Comparison of ENCODE assay signal across 8 cellular contexts in genomic region chr16:89994721-89995474, GRCh38. TPM values are rescaled to one million over a fixed set of nuclear protein-coding genes. Genes with fewer than 3 reads are reported as not detected.
A peak's percentile ranks its signal among the peaks of the same experiment; 100 is the strongest.
DNase-seq lines count a peak whose midpoint lies in the region; ATAC-seq, FAIRE-seq and TF ChIP-seq lines count a peak whose summit lies in the region.
"Not testable (repeated sequence)": the region's sequence is repeated elsewhere in the genome, so short reads cannot be mapped to it uniquely, and the experiment has no call there.

No MANE protein-coding gene starts in this region.

- H3K27ac ChIP-seq in BLaER1 treated with 17β-estradiol and CSF1 and Interleukin-3, amounts not matched to agents 10 nM and 100 nM: peak overlapping the region; percentile 46 to 94 (median 80); a peak in 21 of 22 replicates
- H3K27ac ChIP-seq in HUES6 (ENCODE audit: low read depth, low read length) (peak overlapping the region; percentile 93), GM12878 (ENCODE audit: control insufficient read depth, insufficient read depth) (peak overlapping the region; percentile 64)
- H3K27ac ChIP-seq in neural progenitor cell: not testable (repeated sequence)

- H3K4me1 ChIP-seq in BLaER1 treated with 17β-estradiol and CSF1 and Interleukin-3, amounts not matched to agents 10 nM and 100 nM; HUES6 (ENCODE audit: control insufficient read depth, insufficient read depth, low read length); GM12878 (ENCODE audit: control insufficient read depth, insufficient read depth, low read length); neural progenitor cell: not testable (repeated sequence)

- TF ChIP-seq RAD21 in GM12878 (IDR thresholded peaks at IDR 0.05; ENCODE audit: insufficient read depth, low read depth, low read length): not testable (repeated sequence)

- not testable (repeated sequence) for BruUV-seq in GM12878 (replicated peaks; lab: Mats Ljungman, UMichigan)

- WGBS in GM12878 (ENCODE audit: insufficient coverage, insufficient replicate concordance, low lambda C conversion rate, missing lambda C conversion rate): 17% methylated on average over 8 of the region's 8 CpGs

- not testable (repeated sequence) for H3K4me1 Mint-ChIP-seq in neural progenitor cell

- TF ChIP-seq CTCF in GM12878 (IDR thresholded peaks at IDR 0.05 in 2 of 3, conservative IDR thresholded peaks at IDR 0.05 in 1 of 3; ENCODE audit: control insufficient read depth in 2 of 3, extremely low read depth in 1 of 3, insufficient read depth in 1 of 3, low read depth in 3 of 3, low read length in 3 of 3); neural progenitor cell (IDR thresholded peaks at IDR 0.05): not testable (repeated sequence)

- ATAC-seq in GM12878: not testable (repeated sequence)

- H3K4me2 ChIP-seq in BLaER1 treated with 17β-estradiol and CSF1 and Interleukin-3, amounts not matched to agents 10 nM and 100 nM; GM12878 (ENCODE audit: control insufficient read depth, insufficient read depth); neural progenitor cell: not testable (repeated sequence)

- not testable (repeated sequence) for H3K79me2 ChIP-seq in GM12878 (ENCODE audit: control insufficient read depth, insufficient read depth, low read length); neural progenitor cell (ENCODE audit: low read depth)

- peak overlapping the region in 9 of 11 experiments; percentile 43 to 82 (median 53); a peak in 15 of 22 replicates for H3K9ac ChIP-seq in BLaER1 treated with 17β-estradiol and CSF1 and Interleukin-3, amounts not matched to agents 10 nM and 100 nM
- H3K9ac ChIP-seq in HUES6 (ENCODE audit: low read length): peak overlapping the region; percentile 83
- H3K9ac ChIP-seq in GM12878 (ENCODE audit: control insufficient read depth, insufficient read depth, low read length); neural progenitor cell: not testable (repeated sequence)

- in situ Hi-C loops in GM12878 (cut with MboI): not testable (repeated sequence)

- POLR2A ChIA-PET in GM12878 (lab: Charles Lee): not testable (repeated sequence)

- not testable (repeated sequence) for H2AFZ ChIP-seq in GM12878 (ENCODE audit: control insufficient read depth, low read depth, low read length); neural progenitor cell (replicated peaks)

- RAD21 ChIA-PET in GM12878 (lab: Charles Lee; ENCODE audit: unreplicated experiment): not testable (repeated sequence)

- H3K9me3 ChIP-seq in BLaER1 treated with 17β-estradiol and CSF1 and Interleukin-3, amounts not matched to agents 10 nM and 100 nM (replicated peaks in 1 of 11): peaks cover 6 to 51% (median 25%) of the 10 kb centered on the region in 11 experiments; a peak in 21 of 22 replicates
- H3K9me3 ChIP-seq in HUES6 (ENCODE audit: control insufficient read depth, insufficient read depth, low read depth, low read length) (peaks cover 38% of the 10 kb centered on the region), GM12878 (replicated peaks; ENCODE audit: control insufficient read depth, insufficient read depth, low read length) (peaks cover 21% of the 10 kb centered on the region)
- H3K9me3 ChIP-seq in neural progenitor cell (ENCODE audit: low read depth): not testable (repeated sequence)

- CTCF ChIA-PET in GM12878 (lab: Yijun Ruan, JAX): not testable (repeated sequence)

- SMC1A ChIA-PET in GM12878 (lab: Charles Lee; ENCODE audit: uncharacterized antibody, unreplicated experiment): not testable (repeated sequence)

- intact Hi-C loops in GM12878 (cut with micrococcal nuclease; ENCODE audit: unreplicated experiment): not testable (repeated sequence)

- H3F3A ChIP-seq in neural progenitor cell (ENCODE audit: low read depth): peaks cover 32% of the 10 kb centered on the region

- DNase-seq in OCI-M1 (lab: John Stamatoyannopoulos, UW): peak; percentile 88
- peak; percentile 39 to 40 for DNase-seq in activated CD4-positive, alpha-beta T cell treated with anti-CD3 and anti-CD28 coated beads, Interleukin-2, amount 50 U/mL, for 4 hours
- not testable (repeated sequence) for DNase-seq in GM12878 (ENCODE audit: low read depth, low spot score)
- DNase-seq in foreskin melanocyte: peak; percentile 57
- peak; percentile 48 for DNase-seq in neural progenitor cell (ENCODE audit: low spot score)
- DNase-seq in stimulated activated CD8-positive, alpha-beta memory T cell treated with anti-CD3 and anti-CD28 coated beads, Interleukin-4, amount 100 ng/mL, for 4 hours (ENCODE audit: low read depth in 2 of 2, low spot score in 1 of 2): peak; percentile 20 to 42

- not testable (repeated sequence) for H3K4me3 Mint-ChIP-seq in neural progenitor cell

- FAIRE-seq in GM12878 (lab: Jason Lieb, UNC): not testable (repeated sequence)

- peaks cover 18% of the 10 kb centered on the region for H3K27me3 Mint-ChIP-seq in neural progenitor cell (ENCODE audit: insufficient read depth, low read depth)

- H3K36me3 Mint-ChIP-seq in neural progenitor cell: peaks cover 50% of the 10 kb centered on the region

- H3K4me3 ChIP-seq in BLaER1 treated with 17β-estradiol and CSF1 and Interleukin-3, amounts not matched to agents 10 nM and 100 nM: peak overlapping the region in 2 of 10 experiments; percentile 35 to 38; a peak in 1 of 20 replicates
- H3K4me3 ChIP-seq in HUES6 (ENCODE audit: low read depth, low read length); GM12878; neural progenitor cell: not testable (repeated sequence)

- TF ChIP-seq POLR2A in GM12878 (IDR thresholded peaks at IDR 0.05; ENCODE audit: low read depth, low read length): not testable (repeated sequence)

- not testable (repeated sequence) for TF ChIP-seq EP300 in GM12878 (IDR thresholded peaks at IDR 0.05; ENCODE audit: borderline replicate concordance in 1 of 2, control insufficient read depth in 1 of 2, low read depth in 2 of 2, low read length in 2 of 2)

- peaks cover 62 to 99% (median 87%) of the 10 kb centered on the region in 11 experiments for H3K36me3 ChIP-seq in BLaER1 treated with 17β-estradiol and CSF1 and Interleukin-3, amounts not matched to agents 10 nM and 100 nM
- H3K36me3 ChIP-seq in HUES6 (ENCODE audit: control insufficient read depth, insufficient read depth, low read length): peaks cover 68% of the 10 kb centered on the region
- peaks cover 23 to 33% of the 10 kb centered on the region in 2 experiments for H3K36me3 ChIP-seq in GM12878 (ENCODE audit: control insufficient read depth in 2 of 2, insufficient read depth in 2 of 2, low read length in 1 of 2)
- not testable (repeated sequence) for H3K36me3 ChIP-seq in neural progenitor cell

- not testable (repeated sequence) for H3K27me3 ChIP-seq in BLaER1 treated with 17β-estradiol and CSF1 and Interleukin-3, amounts not matched to agents 10 nM and 100 nM; HUES6 (ENCODE audit: control insufficient read depth, insufficient read depth, low read length); GM12878 (replicated peaks in 1 of 2; ENCODE audit: control insufficient read depth in 2 of 2, insufficient read depth in 2 of 2, low read length in 1 of 2); neural progenitor cell

- peaks cover 0 to 51% (median 22%) of the 10 kb centered on the region in 11 experiments; a peak in 15 of 22 replicates for H4K20me1 ChIP-seq in BLaER1 treated with 17β-estradiol and CSF1 and Interleukin-3, amounts not matched to agents 10 nM and 100 nM
- H4K20me1 ChIP-seq in GM12878 (ENCODE audit: control insufficient read depth, insufficient read depth); neural progenitor cell (ENCODE audit: low read depth): not testable (repeated sequence)

- not testable (repeated sequence) for H3K9me3 Mint-ChIP-seq in neural progenitor cell

- not testable (repeated sequence) for H3K27ac Mint-ChIP-seq in neural progenitor cell

RNA-seq across cellular contexts. Expression of gene DBNDD1, which starts 24.4 kb away (rescaled TPM):
- 3.7 and 4.0 TPM in 2 replicates for total RNA-seq in GM12878 (2013; cell fraction: nucleolus; rRNA removed)
- total RNA-seq in GM12878 (2014; rRNA removed) (0.45 and 0.54 TPM in 2 replicates), GM12878 (2014; rRNA removed; fragmentation: Illumina TruSeq; extraction: Trizol) (0.63 and 0.92 TPM in 2 replicates), GM12878 (2021) (1.3 and 1.5 TPM in 2 replicates), neural progenitor cell (ENCODE audit: low replicate concordance) (5.2 and 19.4 TPM in 2 replicates)
- 2.5 TPM for polyA plus RNA-seq in GM12878 (2011; ENCODE audit: low read depth)
- polyA plus RNA-seq in GM12878 (2011; rRNA removed) (2.8 and 4.6 TPM in 2 replicates), GM12878 (2014; fragmentation: Illumina TruSeq; extraction: Trizol) (0.70 and 0.91 TPM in 2 replicates), GM12878 (2014; fragmentation: Nextera tagmentation; extraction: Ambion mirVana) (under 1 TPM; 0.06 to 0.09 TPM), GM12878 (2014; rRNA removed) (1.4 and 2.4 TPM in 2 replicates), GM12878 (2016; fragmentation: Nextera tagmentation; extraction: Ambion mirVana) (under 1 TPM; 0.28 to 0.48 TPM)
- 9.2 and 9.6 TPM in 2 replicates for polyA plus RNA-seq in GM12878 (2011; cell fraction: cytosol; rRNA removed)
- polyA plus RNA-seq in GM12878 (2011; cell fraction: nucleus; rRNA removed): 5.9 and 10.9 TPM in 2 replicates
- polyA plus RNA-seq in GM12878 (2012): 2.4 and 3.7 TPM in 2 replicates
- polyA minus RNA-seq in GM12878 (2011; rRNA and poly(A)+ RNA removed): 2.0 and 7.6 TPM in 2 replicates
- 2.8 TPM in 2 replicates for polyA minus RNA-seq in GM12878 (2011; cell fraction: cytosol; rRNA and poly(A)+ RNA removed)
- 2.4 and 2.6 TPM in 2 replicates for polyA minus RNA-seq in GM12878 (2011; cell fraction: nucleus; rRNA and poly(A)+ RNA removed)

RNA-seq across cellular contexts. Expression of gene DEF8, which starts 46.3 kb away (rescaled TPM):
- 34.0 and 49.6 TPM in 2 replicates for total RNA-seq in GM12878 (2013; cell fraction: nucleolus; rRNA removed)
- total RNA-seq in GM12878 (2014; rRNA removed) (88.3 and 98.2 TPM in 2 replicates), GM12878 (2014; rRNA removed; fragmentation: Illumina TruSeq; extraction: Trizol) (35.3 and 38.6 TPM in 2 replicates), GM12878 (2021) (63.8 and 72.1 TPM in 2 replicates), neural progenitor cell (ENCODE audit: low replicate concordance) (55.1 and 101 TPM in 2 replicates)
- polyA plus RNA-seq in GM12878 (2011; ENCODE audit: low read depth): 27.4 TPM
- polyA plus RNA-seq in GM12878 (2011; rRNA removed) (14.4 and 27.9 TPM in 2 replicates), GM12878 (2014; fragmentation: Illumina TruSeq; extraction: Trizol) (13.5 and 28.8 TPM in 2 replicates), GM12878 (2014; fragmentation: Nextera tagmentation; extraction: Ambion mirVana) (10 to 100 TPM; 17.0 to 33.5 TPM), GM12878 (2014; rRNA removed) (80.6 and 124 TPM in 2 replicates), GM12878 (2016; fragmentation: Nextera tagmentation; extraction: Ambion mirVana) (10 to 100 TPM; 63.2 to 64.1 TPM)
- 53.1 and 56.5 TPM in 2 replicates for polyA plus RNA-seq in GM12878 (2011; cell fraction: cytosol; rRNA removed)
- 93.4 and 142 TPM in 2 replicates for polyA plus RNA-seq in GM12878 (2011; cell fraction: nucleus; rRNA removed)
- 26.0 and 37.6 TPM in 2 replicates for polyA plus RNA-seq in GM12878 (2012)
- polyA minus RNA-seq in GM12878 (2011; rRNA and poly(A)+ RNA removed): 19.9 and 23.1 TPM in 2 replicates
- 14.2 and 15.2 TPM in 2 replicates for polyA minus RNA-seq in GM12878 (2011; cell fraction: cytosol; rRNA and poly(A)+ RNA removed)
- polyA minus RNA-seq in GM12878 (2011; cell fraction: nucleus; rRNA and poly(A)+ RNA removed): 9.8 and 24.4 TPM in 2 replicates
